ENCODE assay signal across 24 cellular contexts in genomic region chr5:43416988-43417394, GRCh38. TPM values are rescaled to one million over a fixed set of nuclear protein-coding genes. Genes with fewer than 3 reads are reported as not detected.
"Had no signal": no experiment of that assay in that cellular context is flagged by ENCODE, and none has a peak within 500 bp of the region (broad histone marks: within the 10 kb centered on the region; RNA-seq: fewer than 3 reads in every experiment).

No MANE protein-coding gene starts in this region.

- H3K4me1 ChIP-seq: left ventricle myocardium inferior, prostate gland, right atrium auricular region, tibial nerve, uterus had no signal

- H3K36me3 Mint-ChIP-seq: activated naive CD4-positive, alpha-beta T cell treated with anti-CD3 and anti-CD28 coated beads, Interleukin-2, amount 10 ng/mL, durations not matched to agents 7 days and 5 days; brain; immature natural killer cell had no signal

- H3K27me3 ChIP-seq: right atrium auricular region, tibial nerve, uterus had no signal

- H3K4me3 ChIP-seq: left ventricle myocardium inferior, prostate gland, right atrium auricular region, tibial nerve, uterus had no signal

- H3K4me3 Mint-ChIP-seq: activated CD4-positive, alpha-beta T cell treated with anti-CD3 and anti-CD28 coated beads, Interleukin-2, amount 10 ng/mL, durations not matched to agents 7 days and 5 days; activated naive CD4-positive, alpha-beta T cell treated with anti-CD3 and anti-CD28 coated beads, Interleukin-2, amount 10 ng/mL, durations not matched to agents 7 days and 5 days; activated naive CD8-positive, alpha-beta T cell treated with anti-CD3 and anti-CD28 coated beads, Interleukin-2, amount 50 U/mL, for 24 hours; activated T-cell treated with anti-CD3 and anti-CD28 coated beads, Interleukin-2, amount 50 U/mL, for 4 hours; brain; effector memory CD8-positive, alpha-beta T cell; immature natural killer cell; neural crest cell had no signal

- H3K4me1 Mint-ChIP-seq: activated CD4-positive, alpha-beta T cell treated with anti-CD3 and anti-CD28 coated beads, Interleukin-2, amount 10 ng/mL, durations not matched to agents 7 days and 5 days; activated naive CD4-positive, alpha-beta T cell treated with anti-CD3 and anti-CD28 coated beads, Interleukin-2, amount 10 ng/mL, durations not matched to agents 7 days and 5 days; activated naive CD8-positive, alpha-beta T cell treated with anti-CD3 and anti-CD28 coated beads, Interleukin-2, amount 50 U/mL, for 24 hours; brain; immature natural killer cell; neural crest cell had no signal

- H3K27ac ChIP-seq: left ventricle myocardium inferior, prostate gland, right atrium auricular region, tibial nerve, uterus had no signal

- ATAC-seq: activated CD4-positive, CD25-positive, alpha-beta regulatory T cell treated with anti-CD3 and anti-CD28 coated beads, Interleukin-2, amount 50 U/mL, for 24 hours; activated naive CD8-positive, alpha-beta T cell treated with anti-CD3 and anti-CD28 coated beads, Interleukin-2, amount 50 U/mL, for 24 hours; activated T-cell treated with anti-CD3 and anti-CD28 coated beads, Interleukin-2, amount 50 U/mL, for 4 hours; effector memory CD8-positive, alpha-beta T cell; stimulated activated naive CD8-positive, alpha-beta T cell treated with anti-CD3 and anti-CD28 coated beads, Interleukin-15, Interleukin-2, amounts not matched to agents 100 U/mL and 50 U/mL, for 24 hours had no signal

- H3K9me3 Mint-ChIP-seq: activated CD4-positive, alpha-beta T cell treated with anti-CD3 and anti-CD28 coated beads, Interleukin-2, amount 10 ng/mL, durations not matched to agents 7 days and 5 days; activated naive CD4-positive, alpha-beta T cell treated with anti-CD3 and anti-CD28 coated beads, Interleukin-2, amount 10 ng/mL, durations not matched to agents 7 days and 5 days; activated naive CD8-positive, alpha-beta T cell treated with anti-CD3 and anti-CD28 coated beads, Interleukin-2, amount 50 U/mL, for 24 hours; activated T-cell treated with anti-CD3 and anti-CD28 coated beads, Interleukin-2, amount 50 U/mL, for 4 hours; brain; effector memory CD8-positive, alpha-beta T cell; immature natural killer cell; neural crest cell had no signal

- DNase-seq: activated CD4-positive, alpha-beta T cell treated with anti-CD3 and anti-CD28 coated beads, Interleukin-2, amount 10 ng/mL, durations not matched to agents 7 days and 5 days; activated CD8-positive, alpha-beta memory T cell treated with anti-CD3 and anti-CD28 coated beads, Interleukin-2, amount 50 U/mL, for 4 hours; activated effector memory CD4-positive, alpha-beta T cell treated with Interleukin-2 at 50 U/mL for 16 hours; activated naive CD4-positive, alpha-beta T cell treated with anti-CD3 and anti-CD28 coated beads, Interleukin-2, amount 10 ng/mL, durations not matched to agents 7 days and 5 days; activated naive CD8-positive, alpha-beta T cell treated with anti-CD3 and anti-CD28 coated beads, Interleukin-2, amount 50 U/mL, for 24 hours; activated T-cell treated with anti-CD3 and anti-CD28 coated beads, Interleukin-2, amount 50 U/mL, for 4 hours; anterior cingulate cortex; caudate nucleus; effector memory CD8-positive, alpha-beta T cell; immature natural killer cell; kidney glomerular epithelial cell; left ventricle myocardium inferior; mammary epithelial cell; midbrain; stimulated activated CD4-positive, alpha-beta T cell treated with anti-CD3 and anti-CD28 coated beads, Interleukin-2, amount 100 ng/mL, for 24 hours; stimulated activated naive CD8-positive, alpha-beta T cell treated with anti-CD3 and anti-CD28 coated beads, Interleukin-15, Interleukin-2, amounts not matched to agents 100 U/mL and 50 U/mL, for 24 hours; substantia nigra; uterus had no signal

- H3K36me3 ChIP-seq: left ventricle myocardium inferior, prostate gland, right atrium auricular region, tibial nerve, uterus had no signal

- H3K27me3 Mint-ChIP-seq: brain had no signal

- H3K27ac Mint-ChIP-seq: activated CD4-positive, alpha-beta T cell treated with anti-CD3 and anti-CD28 coated beads, Interleukin-2, amount 10 ng/mL, durations not matched to agents 7 days and 5 days; activated naive CD4-positive, alpha-beta T cell treated with anti-CD3 and anti-CD28 coated beads, Interleukin-2, amount 10 ng/mL, durations not matched to agents 7 days and 5 days; activated naive CD8-positive, alpha-beta T cell treated with anti-CD3 and anti-CD28 coated beads, Interleukin-2, amount 50 U/mL, for 24 hours; brain; effector memory CD8-positive, alpha-beta T cell had no signal

- H3K9me3 ChIP-seq: left ventricle myocardium inferior, prostate gland, right atrium auricular region, tibial nerve, uterus had no signal

RNA-seq across cellular contexts. Expression of gene CCL28, which starts 4.8 kb away (rescaled TPM):
- total RNA-seq: neural crest cell had no signal
